In the genomic region with DNA sequence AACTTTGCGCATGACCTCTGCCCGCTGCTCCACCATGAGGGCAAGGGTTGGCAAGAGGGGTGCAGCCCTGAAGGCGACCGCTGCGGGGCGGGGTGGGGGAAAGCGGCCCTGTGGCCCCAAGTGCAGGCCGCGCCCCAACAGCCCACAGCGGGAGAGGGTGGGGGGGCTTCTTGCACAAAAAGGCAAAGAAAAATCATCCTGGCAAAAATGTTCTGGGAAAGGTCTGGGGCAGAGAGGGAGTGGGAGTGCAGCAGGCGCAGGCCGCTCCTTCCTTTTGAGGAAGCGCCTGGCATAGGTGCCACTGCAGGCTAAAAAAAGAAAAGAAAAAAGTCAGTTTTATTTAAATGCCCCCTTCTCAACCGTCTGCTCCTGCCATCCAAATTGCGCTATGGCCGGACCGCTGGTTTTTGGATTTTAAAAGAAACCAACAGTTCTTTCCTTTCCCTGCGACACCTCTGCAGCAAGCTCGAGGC, we compare ENCODE assay signal across 1 cellular context.
A peak's percentile ranks its signal among the peaks of the same experiment; 100 is the strongest.
TF ChIP-seq lines count a peak whose summit lies in the region.

No MANE protein-coding gene starts in this region.

TF ChIP-seq in H1, 55 proteins besides CTCF, POLR2A, EP300 and RAD21:
- TF ChIP-seq EZH2 (IDR thresholded peaks at IDR 0.05; ENCODE audit: low read depth, low read length, severe bottlenecking) (peak; percentile 70), CTBP2 (IDR thresholded peaks at IDR 0.05; ENCODE audit: borderline replicate concordance, insufficient read depth, insufficient read length, low read length) (no peak), SRF (IDR thresholded peaks at IDR 0.05; ENCODE audit: low read depth, low read length) (no peak), PHF8 (conservative IDR thresholded peaks at IDR 0.05; ENCODE audit: low read depth, low read length) (no peak), RNF2 (IDR thresholded peaks at IDR 0.05; ENCODE audit: borderline replicate concordance, low read depth, low read length, missing control alignments, poor library complexity, severe bottlenecking) (peak; percentile 96), SUZ12 (IDR thresholded peaks at IDR 0.05; ENCODE audit: low read length) (peak; percentile 65; the same call in 1 of the 2 replicates), RBBP5 (IDR thresholded peaks at IDR 0.05; ENCODE audit: borderline replicate concordance, low read depth, low read length) (no peak)
